ENCODE assay signal across 8 cellular contexts in genomic region chr11:78961186-78961782, GRCh38.
A peak's percentile ranks its signal among the peaks of the same experiment; 100 is the strongest.
DNase-seq lines count a peak whose midpoint lies in the region; ATAC-seq, FAIRE-seq and TF ChIP-seq lines count a peak whose summit lies in the region.

No MANE protein-coding gene starts in this region.

- H3K36me3 ChIP-seq in H1 (ENCODE audit: control insufficient read depth in 2 of 4, insufficient read depth in 4 of 4, low read length in 3 of 4) (peaks cover 0 to 2% (median under 1%) of the 10 kb centered on the region in 4 experiments; a peak in 3 of 8 replicates), mesenchymal stem cell (ENCODE audit: control insufficient read depth in 1 of 2, insufficient read depth in 2 of 2, low read depth in 1 of 2, low read length in 2 of 2) (no peaks in the 10 kb centered on the region)

- no peaks in the 10 kb centered on the region for H3K4me1 Mint-ChIP-seq in activated T-cell treated with anti-CD3 and anti-CD28 coated beads, Interleukin-2, amount 50 U/mL, for 72 hours (ENCODE audit: low read depth)
- no peaks in the 10 kb centered on the region for H3K4me1 Mint-ChIP-seq in stimulated activated effector memory CD8-positive, alpha-beta T cell treated with anti-CD3 and anti-CD28 coated beads, Interleukin-12 subunit alpha, Interleukin-12 subunit beta, amount 100 ng/mL, for 72 hours

- H2BK120ac ChIP-seq in H1 (replicated peaks; ENCODE audit: low read depth, low read length), result no peak overlapping the region
- no peak overlapping the region for H2BK120ac ChIP-seq in mesenchymal stem cell (ENCODE audit: low read depth, low read length)

- TF ChIP-seq EP300 in H1 (IDR thresholded peaks at IDR 0.05; ENCODE audit: borderline replicate concordance in 1 of 2, low read depth in 2 of 2, low read length in 2 of 2), result no peak

- peaks cover 18% of the 10 kb centered on the region for H3K27me3 Mint-ChIP-seq in activated T-cell treated with anti-CD3 and anti-CD28 coated beads, Interleukin-2, amount 50 U/mL, for 72 hours (ENCODE audit: low read depth)

- H2BK12ac ChIP-seq in H1 (ENCODE audit: low read depth, low read length) (no peak overlapping the region), mesenchymal stem cell (ENCODE audit: low read length in 2 of 2) (no peak overlapping the region)

- CTCF ChIA-PET in H1 (lab: Charles Lee; ENCODE audit: partially characterized antibody), result interaction anchor here (0.6 to 14.6 kb wide), 66 partner anchors 9 to 544 kb away, joined by 3 to 187 read pairs (median 4); no protein-coding TSS in a partner anchor

- peak overlapping the region; percentile 40 to 74 (median 44); a peak in 7 of 8 replicates for H3K4me3 ChIP-seq in H1 (ENCODE audit: extremely low read depth in 1 of 4, insufficient read depth in 2 of 4, low read depth in 3 of 4, low read length in 4 of 4)
- H3K4me3 ChIP-seq in mesenchymal stem cell (ENCODE audit: insufficient read depth in 1 of 2, low read depth in 1 of 2, low read length in 2 of 2), result peak overlapping the region in 1 of 2 experiments; percentile 54

- no peak overlapping the region for H4K91ac ChIP-seq in H1 (replicated peaks; ENCODE audit: insufficient read length, low read length)
- H4K91ac ChIP-seq in mesenchymal stem cell (ENCODE audit: low read length), result no peak overlapping the region

- peaks cover 4% of the 10 kb centered on the region; the same call in 1 of the 2 replicates for H3K23me2 ChIP-seq in H1 (ENCODE audit: low read depth, low read length)

- H4K5ac ChIP-seq in H1 (ENCODE audit: insufficient read length, low read depth, low read length), result no peak overlapping the region

- H3K4me1 ChIP-seq in H1 (replicated peaks in 1 of 4; ENCODE audit: control insufficient read depth in 3 of 4, insufficient read depth in 4 of 4, low read length in 3 of 4) (peaks cover 2 to 6% (median 4%) of the 10 kb centered on the region in 4 experiments; a peak in 3 of 7 replicates), mesenchymal stem cell (ENCODE audit: control insufficient read depth, insufficient read depth, low read depth, low read length) (peaks cover 11% of the 10 kb centered on the region)

- H3K56ac ChIP-seq in H1 (replicated peaks; ENCODE audit: insufficient read length, low read depth, low read length), result no peak overlapping the region

- TF ChIP-seq POLR2A in H1 (IDR thresholded peaks at IDR 0.05; ENCODE audit: control extremely low read depth in 1 of 2, low read depth in 2 of 2, low read length in 2 of 2), result no peak

- H2BK5ac ChIP-seq in H1 (ENCODE audit: low read depth, low read length) (no peak overlapping the region), mesenchymal stem cell (ENCODE audit: low read depth, low read length, poor library complexity, severe bottlenecking) (no peak overlapping the region)

- H4K20me1 ChIP-seq in H1 (replicated peaks in 1 of 2; ENCODE audit: control insufficient read depth in 1 of 2, insufficient read depth in 2 of 2, low read length in 2 of 2), result no peaks in the 10 kb centered on the region

- H2AFZ ChIP-seq in H1 (ENCODE audit: low read length) (no peak overlapping the region), mesenchymal stem cell (ENCODE audit: low read depth, low read length) (no peak overlapping the region)

- H3K4me2 ChIP-seq in H1 (ENCODE audit: insufficient read depth in 1 of 2, low read depth in 2 of 2, low read length in 2 of 2) (peak overlapping the region; percentile 83 to 98), mesenchymal stem cell (ENCODE audit: low read length, poor library complexity, severe bottlenecking) (peak overlapping the region; percentile 74)

- H3K9me3 Mint-ChIP-seq in activated T-cell treated with anti-CD3 and anti-CD28 coated beads, Interleukin-2, amount 50 U/mL, for 72 hours, result no peaks in the 10 kb centered on the region
- H3K9me3 Mint-ChIP-seq in stimulated activated effector memory CD8-positive, alpha-beta T cell treated with anti-CD3 and anti-CD28 coated beads, Interleukin-12 subunit alpha, Interleukin-12 subunit beta, amount 100 ng/mL, for 72 hours, result no peaks in the 10 kb centered on the region

- DNase-seq in ELR (ENCODE audit: low read depth), result peak; percentile 9
- peak; percentile 70 for DNase-seq in NCI-H2029 (lab: John Stamatoyannopoulos, UW)
- peak; percentile 56 to 57 for DNase-seq in H1 (ENCODE audit: low read depth in 1 of 2, low spot score in 2 of 2)
- DNase-seq in mesenchymal stem cell, result peak; percentile 37
- DNase-seq in activated T-cell treated with anti-CD3 and anti-CD28 coated beads, Interleukin-2, amount 50 U/mL, for 72 hours, result no peak
- DNase-seq in stimulated activated effector memory CD8-positive, alpha-beta T cell treated with anti-CD3 and anti-CD28 coated beads, Interleukin-12 subunit alpha, Interleukin-12 subunit beta, amount 100 ng/mL, for 72 hours (ENCODE audit: low spot score in 2 of 2), result no peak
- no peak for DNase-seq in HTR-8/SVneo (ENCODE audit: insufficient read length, low spot score)

- POLR2A ChIA-PET in H1 (lab: Charles Lee; ENCODE audit: partially characterized antibody), result interaction anchor here (0.9 to 1.6 kb wide), 4 partner anchors 21 to 159 kb away, joined by 3 to 5 read pairs (median 3); no protein-coding TSS in a partner anchor

- H2AK5ac ChIP-seq in H1 (ENCODE audit: low read depth, low read length) (no peak overlapping the region), mesenchymal stem cell (ENCODE audit: low read length, severe bottlenecking) (no peak overlapping the region)

- H3K79me2 ChIP-seq in H1 (ENCODE audit: control insufficient read depth in 1 of 2, insufficient read depth in 2 of 2, low read length in 2 of 2), result no peaks in the 10 kb centered on the region

- H3K9ac ChIP-seq in H1 (replicated peaks in 1 of 4; ENCODE audit: extremely low read depth in 1 of 4, low read depth in 3 of 4, low read length in 3 of 4) (no peak overlapping the region), mesenchymal stem cell (ENCODE audit: low read length) (peak overlapping the region; percentile 58)

- no peaks in the 10 kb centered on the region for H3K36me3 Mint-ChIP-seq in activated T-cell treated with anti-CD3 and anti-CD28 coated beads, Interleukin-2, amount 50 U/mL, for 72 hours (ENCODE audit: insufficient read depth in 2 of 2)
- H3K36me3 Mint-ChIP-seq in stimulated activated effector memory CD8-positive, alpha-beta T cell treated with anti-CD3 and anti-CD28 coated beads, Interleukin-12 subunit alpha, Interleukin-12 subunit beta, amount 100 ng/mL, for 72 hours, result no peaks in the 10 kb centered on the region

- H3K9me3 ChIP-seq in H1 (ENCODE audit: insufficient read depth in 2 of 2, low read depth in 1 of 2, low read length in 1 of 2) (no peaks in the 10 kb centered on the region), mesenchymal stem cell (ENCODE audit: control insufficient read depth, low read length) (no peaks in the 10 kb centered on the region)

- H3K4ac ChIP-seq in H1 (replicated peaks; ENCODE audit: insufficient read length, low read depth, low read length), result no peak overlapping the region
- H3K4ac ChIP-seq in mesenchymal stem cell (ENCODE audit: low read depth in 1 of 2, low read length in 2 of 2), result no peak overlapping the region

- H2BK15ac ChIP-seq in H1 (ENCODE audit: low read length) (no peak overlapping the region), mesenchymal stem cell (ENCODE audit: low read depth, poor library complexity, severe bottlenecking) (no peak overlapping the region)

- H3K27me3 ChIP-seq in H1 (replicated peaks in 1 of 4; ENCODE audit: control insufficient read depth in 3 of 4, extremely low read depth in 1 of 4, insufficient read depth in 3 of 4, low read length in 3 of 4), result peaks cover 0 to 7% (median 0%) of the 10 kb centered on the region in 4 experiments; a peak in 4 of 7 replicates
- H3K27me3 ChIP-seq in mesenchymal stem cell (ENCODE audit: control insufficient read depth in 1 of 2, insufficient read depth in 1 of 2, low read length in 2 of 2), result peaks cover 0 to 5% of the 10 kb centered on the region in 2 experiments

- H3K4me3 Mint-ChIP-seq in activated T-cell treated with anti-CD3 and anti-CD28 coated beads, Interleukin-2, amount 50 U/mL, for 72 hours, result no peak overlapping the region
- H3K4me3 Mint-ChIP-seq in stimulated activated effector memory CD8-positive, alpha-beta T cell treated with anti-CD3 and anti-CD28 coated beads, Interleukin-12 subunit alpha, Interleukin-12 subunit beta, amount 100 ng/mL, for 72 hours, result no peak overlapping the region

- H2BK20ac ChIP-seq in H1 (ENCODE audit: low read length), result no peak overlapping the region

- ATAC-seq in activated T-cell treated with anti-CD3 and anti-CD28 coated beads, Interleukin-2, amount 50 U/mL, for 72 hours (replicated peaks in 1 of 2), result no peak
- ATAC-seq in stimulated activated effector memory CD8-positive, alpha-beta T cell treated with anti-CD3 and anti-CD28 coated beads, Interleukin-12 subunit alpha, Interleukin-12 subunit beta, amount 100 ng/mL, for 72 hours, result no peak
- no peak for ATAC-seq in GM18870 (IDR thresholded peaks at IDR 0.05; ENCODE audit: unreplicated experiment)

- no peak overlapping the region for H3K14ac ChIP-seq in H1 (ENCODE audit: insufficient read length)
- H3K14ac ChIP-seq in mesenchymal stem cell (ENCODE audit: low read length in 2 of 2), result no peak overlapping the region

- no peak overlapping the region for H4K8ac ChIP-seq in H1 (ENCODE audit: extremely low read depth, insufficient read depth, low read length)
- H4K8ac ChIP-seq in mesenchymal stem cell (ENCODE audit: low read length), result no peak overlapping the region

- H3K18ac ChIP-seq in H1 (ENCODE audit: extremely low read depth, low read length), result no peak overlapping the region
- H3K18ac ChIP-seq in mesenchymal stem cell (ENCODE audit: low read depth in 1 of 2, low read length in 2 of 2), result no peak overlapping the region

- peak; percentile 97 to 99 for TF ChIP-seq RAD21 in H1 (IDR thresholded peaks at IDR 0.05 in 1 of 2, conservative IDR thresholded peaks at IDR 0.05 in 1 of 2; ENCODE audit: low read depth in 2 of 2, low read length in 2 of 2)

- no peak overlapping the region for H3K27ac Mint-ChIP-seq in activated T-cell treated with anti-CD3 and anti-CD28 coated beads, Interleukin-2, amount 50 U/mL, for 72 hours
- H3K27ac Mint-ChIP-seq in stimulated activated effector memory CD8-positive, alpha-beta T cell treated with anti-CD3 and anti-CD28 coated beads, Interleukin-12 subunit alpha, Interleukin-12 subunit beta, amount 100 ng/mL, for 72 hours, result no peak overlapping the region

- H3K23ac ChIP-seq in H1 (ENCODE audit: insufficient read length) (no peak overlapping the region), mesenchymal stem cell (ENCODE audit: low read length in 2 of 2) (no peak overlapping the region)

- peak; percentile 92 for FAIRE-seq in H1 (lab: Jason Lieb, UNC)
- FAIRE-seq in HTR-8/SVneo (lab: Jason Lieb, UNC), result no peak

- H3K27ac ChIP-seq in H1 (ENCODE audit: low read depth, low read length) (no peak overlapping the region), mesenchymal stem cell (ENCODE audit: low read length, poor library complexity, severe bottlenecking) (no peak overlapping the region)

- H3K79me1 ChIP-seq in H1 (ENCODE audit: low read depth, low read length), result no peaks in the 10 kb centered on the region
- H3K79me1 ChIP-seq in mesenchymal stem cell (replicated peaks; ENCODE audit: low read length, poor library complexity, severe bottlenecking), result no peaks in the 10 kb centered on the region

- TF ChIP-seq CTCF in H1 (IDR thresholded peaks at IDR 0.05; ENCODE audit: control extremely low read depth in 1 of 3, insufficient read depth in 1 of 3, low read depth in 1 of 3, low read length in 3 of 3), result peak; percentile 78 to 92 (median 89)

- WGBS in H1 (ENCODE audit: extremely low coverage in 1 of 2, insufficient coverage in 1 of 2, insufficient read length in 1 of 2, insufficient replicate concordance in 2 of 2, low coverage in 1 of 2, low lambda C conversion rate in 2 of 2, missing lambda C conversion rate in 1 of 2), 2 experiments, result 51% methylated on average over 3 of the region's 3 CpGs; no CpG with 5 or more reads in 1 of the 2 experiments
- WGBS in mesenchymal stem cell, result 54% methylated on average over 3 of the region's 3 CpGs

Comparison
In these comparisons a context has a peak if more than half of its experiments do, and no peak if none do; other contexts are left out.
1. DNase-seq: peak in ELR (single experiment), NCI-H2029 (single experiment), H1 (2 of 2) and mesenchymal stem cell (single experiment); none in activated T-cell treated with anti-CD3 and anti-CD28 coated beads, Interleukin-2, amount 50 U/mL, for 72 hours (0 of 2), stimulated activated effector memory CD8-positive, alpha-beta T cell treated with anti-CD3 and anti-CD28 coated beads, Interleukin-12 subunit alpha, Interleukin-12 subunit beta, amount 100 ng/mL, for 72 hours (0 of 2) and HTR-8/SVneo (single experiment).